15 cellular contexts compared by ENCODE assay signal in genomic region chr17:78276098-78276497, GRCh38. TPM values are rescaled to one million over a fixed set of nuclear protein-coding genes. Genes with fewer than 3 reads are reported as not detected.
DNase-seq lines count a peak whose midpoint lies in the region; ATAC-seq and TF ChIP-seq lines count a peak whose summit lies in the region.
"Had no signal": no experiment of that assay in that cellular context is flagged by ENCODE, and none has a peak within 500 bp of the region (broad histone marks: within the 10 kb centered on the region; RNA-seq: fewer than 3 reads in every experiment).

No MANE protein-coding gene starts in this region.

- no peak for TF ChIP-seq CTCF in CD8-positive, alpha-beta T cell (IDR thresholded peaks at IDR 0.05)
- no peak for TF ChIP-seq CTCF in H9 (conservative IDR thresholded peaks at IDR 0.05)

- H2BK12ac ChIP-seq in H9 (ENCODE audit: insufficient read length, low read depth, low read length) = no peak overlapping the region

- H3K4me3 Mint-ChIP-seq in CD8-positive, alpha-beta T cell = no peak overlapping the region
- H3K4me3 Mint-ChIP-seq in T-helper 1 cell treated with Interleukin-12 subunit alpha and Interleukin-12 subunit beta and Interleukin-4 antibody, amounts not matched to agents 30 μg/mL and 1 μg/mL, for 36 hours = peak overlapping the region; percentile 23
- no peak overlapping the region for H3K4me3 Mint-ChIP-seq in H9
- H3K4me3 Mint-ChIP-seq: dendritic cell treated with granulocyte-macrophage colony-stimulating factor and Interleukin-4, amounts not matched to agents 40 ng/mL and 50 ng/mL, for 4 days had no signal

- H4K8ac ChIP-seq in H9 (replicated peaks; ENCODE audit: insufficient read length, low read depth, low read length) = no peak overlapping the region

- H3K56ac ChIP-seq in H9 (ENCODE audit: insufficient read length, low read depth, low read length) = no peak overlapping the region

- H3K23me2 ChIP-seq in H9 (ENCODE audit: insufficient read length, low read depth, low read length, poor library complexity, severe bottlenecking) = no peaks in the 10 kb centered on the region

- no peak overlapping the region for H3K18ac ChIP-seq in H9 (ENCODE audit: insufficient read length, low read depth, low read length)

- ATAC-seq in CD8-positive, alpha-beta T cell = no peak
- ATAC-seq in GM18867 (IDR thresholded peaks at IDR 0.05; ENCODE audit: unreplicated experiment) (peak; percentile 54), HG02852 (IDR thresholded peaks at IDR 0.05; ENCODE audit: unreplicated experiment) (peak; percentile 58)

- H3K4me1 Mint-ChIP-seq in CD8-positive, alpha-beta T cell (ENCODE audit: low read depth) = peaks cover 27% of the 10 kb centered on the region
- peaks cover 46% of the 10 kb centered on the region for H3K4me1 Mint-ChIP-seq in T-helper 1 cell treated with Interleukin-12 subunit alpha and Interleukin-12 subunit beta and Interleukin-4 antibody, amounts not matched to agents 30 μg/mL and 1 μg/mL, for 36 hours (ENCODE audit: low read depth)
- H3K4me1 Mint-ChIP-seq in H9 = peaks cover 24 to 50% of the 10 kb centered on the region in 2 experiments

- H4K20me1 ChIP-seq in H9 (ENCODE audit: control insufficient read depth, insufficient read depth, insufficient read length) = no peaks in the 10 kb centered on the region

- H2BK5ac ChIP-seq in H9 (ENCODE audit: insufficient read length, low read length) = no peak overlapping the region

- POLR2A ChIA-PET in CD8-positive, alpha-beta T cell (lab: Charles Lee) = interaction anchor here (0.6 kb wide), 1 partner anchor 104 kb away, joined by 5 read pairs; no protein-coding TSS in a partner anchor

- no peak overlapping the region for H3T11ph ChIP-seq in H9 (ENCODE audit: low read length)

- H3K9ac ChIP-seq in H9 (ENCODE audit: extremely low read depth, insufficient read length, low read length) = no peak overlapping the region

- H3K36me3 Mint-ChIP-seq in CD8-positive, alpha-beta T cell = no peaks in the 10 kb centered on the region
- peaks cover 12% of the 10 kb centered on the region for H3K36me3 Mint-ChIP-seq in T-helper 1 cell treated with Interleukin-12 subunit alpha and Interleukin-12 subunit beta and Interleukin-4 antibody, amounts not matched to agents 30 μg/mL and 1 μg/mL, for 36 hours (ENCODE audit: low read depth)
- no peaks in the 10 kb centered on the region for H3K36me3 Mint-ChIP-seq in H9 (ENCODE audit: insufficient read depth in 1 of 3, low read depth in 3 of 3)

- H2BK15ac ChIP-seq in H9 (ENCODE audit: low read depth, low read length) = no peak overlapping the region

- H2AK5ac ChIP-seq in H9 (ENCODE audit: insufficient read length, low read length) = no peak overlapping the region

- no peak overlapping the region for H3K23ac ChIP-seq in H9 (ENCODE audit: insufficient read length, low read depth, low read length)

- H3K4me1 ChIP-seq in CD8-positive, alpha-beta T cell (ENCODE audit: insufficient read depth, low read length) = peaks cover 28% of the 10 kb centered on the region
- H3K4me1 ChIP-seq in H9 (ENCODE audit: insufficient read depth, low read length) = no peaks in the 10 kb centered on the region; the same call in 1 of the 2 replicates

- H3K4ac ChIP-seq in H9 (ENCODE audit: low read depth, low read length) = no peak overlapping the region

- intact Hi-C loops in CD8-positive, alpha-beta T cell (cut with DNase I, micrococcal nuclease) = no loop called here

- no peak overlapping the region for H4K91ac ChIP-seq in H9 (ENCODE audit: insufficient read length, low read depth, low read length)

- H3K36me3 ChIP-seq in CD8-positive, alpha-beta T cell (ENCODE audit: insufficient read depth, low read length) = no peaks in the 10 kb centered on the region
- H3K36me3 ChIP-seq: stomach had no signal

- H3K9me3 ChIP-seq in CD8-positive, alpha-beta T cell (ENCODE audit: low read length) = no peaks in the 10 kb centered on the region
- H3K9me3 ChIP-seq in H9 (ENCODE audit: control insufficient read depth, low read depth, low read length) = no peaks in the 10 kb centered on the region
- H3K9me3 ChIP-seq: stomach had no signal

- H3K9me3 Mint-ChIP-seq in CD8-positive, alpha-beta T cell = no peaks in the 10 kb centered on the region
- H3K9me3 Mint-ChIP-seq in T-helper 1 cell treated with Interleukin-12 subunit alpha and Interleukin-12 subunit beta and Interleukin-4 antibody, amounts not matched to agents 30 μg/mL and 1 μg/mL, for 36 hours = peaks cover 3% of the 10 kb centered on the region
- H3K9me3 Mint-ChIP-seq in H9 = peaks cover 0 to 4% of the 10 kb centered on the region in 2 experiments; a peak in 2 of 5 replicates
- H3K9me3 Mint-ChIP-seq: dendritic cell treated with granulocyte-macrophage colony-stimulating factor and Interleukin-4, amounts not matched to agents 40 ng/mL and 50 ng/mL, for 4 days had no signal

- no peak overlapping the region for H2BK20ac ChIP-seq in H9 (ENCODE audit: low read depth, low read length, poor library complexity, severe bottlenecking)

- H3K4me2 ChIP-seq in H9 (ENCODE audit: insufficient read depth, insufficient read length, low read length) = no peak overlapping the region

- H2BK120ac ChIP-seq in H9 (ENCODE audit: low read depth, low read length, poor library complexity, severe bottlenecking) = no peak overlapping the region

- H3K79me2 ChIP-seq in H9 (ENCODE audit: insufficient read depth, low read length) = no peaks in the 10 kb centered on the region

- H3K27me3 Mint-ChIP-seq in CD8-positive, alpha-beta T cell (ENCODE audit: low read depth) = no peaks in the 10 kb centered on the region
- H3K27me3 Mint-ChIP-seq in T-helper 1 cell treated with Interleukin-12 subunit alpha and Interleukin-12 subunit beta and Interleukin-4 antibody, amounts not matched to agents 30 μg/mL and 1 μg/mL, for 36 hours (ENCODE audit: low read depth) = no peaks in the 10 kb centered on the region
- H3K27me3 Mint-ChIP-seq in H9 (ENCODE audit: low read depth) = peaks cover 6% of the 10 kb centered on the region

- H3K27ac Mint-ChIP-seq in CD8-positive, alpha-beta T cell = peak overlapping the region; percentile 65
- H3K27ac Mint-ChIP-seq in T-helper 1 cell treated with Interleukin-12 subunit alpha and Interleukin-12 subunit beta and Interleukin-4 antibody, amounts not matched to agents 30 μg/mL and 1 μg/mL, for 36 hours = peak overlapping the region; percentile 82
- no peak overlapping the region for H3K27ac Mint-ChIP-seq in H9

- H4K5ac ChIP-seq in H9 (ENCODE audit: insufficient read length, low read depth, low read length) = no peak overlapping the region

- H3K27me3 ChIP-seq in CD8-positive, alpha-beta T cell (ENCODE audit: insufficient read depth, low read length) = peaks cover 3% of the 10 kb centered on the region
- no peaks in the 10 kb centered on the region for H3K27me3 ChIP-seq in H9 (ENCODE audit: insufficient read depth, low read length)

- H3K79me1 ChIP-seq in H9 (ENCODE audit: insufficient read depth, low read depth, low read length, poor library complexity, severe bottlenecking) = no peaks in the 10 kb centered on the region

- H3K27ac ChIP-seq in CD8-positive, alpha-beta T cell (ENCODE audit: low read depth, low read length) = no peak overlapping the region
- no peak overlapping the region for H3K27ac ChIP-seq in H9 (ENCODE audit: insufficient read length, low read depth, low read length)
- H3K27ac ChIP-seq: stomach had no signal

- no CpG with 5 or more reads among the region's 7 CpGs for WGBS in H9 (ENCODE audit: extremely low coverage, insufficient read length, low lambda C conversion rate)

- no peak overlapping the region for H3K14ac ChIP-seq in H9 (ENCODE audit: insufficient read depth, low read length)

- no peak overlapping the region for H2AFZ ChIP-seq in H9 (ENCODE audit: low read length)

- CTCF ChIA-PET in CD8-positive, alpha-beta T cell (lab: Charles Lee) = interaction anchor here (1.0 to 1.4 kb wide), 2 partner anchors 24 to 25 kb away, joined by 3 read pairs; no protein-coding TSS in a partner anchor

- no peak for DNase-seq in CD8-positive, alpha-beta T cell
- no peak for DNase-seq in H9
- no peak for DNase-seq in NCI-H2029 treated with DMSO at 0.1 percent for 48 hours (lab: John Stamatoyannopoulos, UW)
- no peak for DNase-seq in NCI-H1436 treated with DMSO at 0.1 percent for 48 hours (lab: John Stamatoyannopoulos, UW)
- DNase-seq in SHP77 (lab: John Stamatoyannopoulos, UW) = no peak
- DNase-seq: anterior cingulate cortex, NCI-H1417 treated with DMSO at 0.1 percent for 48 hours, NCI-H526, stomach had no signal

- H3K4me3 ChIP-seq in CD8-positive, alpha-beta T cell (ENCODE audit: low read depth, low read length) = no peak overlapping the region
- H3K4me3 ChIP-seq: stomach had no signal

RNA-seq across cellular contexts. Expression of gene TMEM235, which starts 44.7 kb away (rescaled TPM):
- not detected for total RNA-seq in CD8-positive, alpha-beta T cell
- total RNA-seq in H9 (2021) = 0.13 and 0.28 TPM in 2 replicates
- total RNA-seq: activated CD8-positive, alpha-beta memory T cell treated with anti-CD3 and anti-CD28 coated beads for 36 hours; liver; stomach had no signal

Comparison
In these comparisons a context has a peak if more than half of its experiments do, and no peak if none do; other contexts are left out.
1. H3K27ac Mint-ChIP-seq: peak in CD8-positive, alpha-beta T cell (single experiment) and T-helper 1 cell treated with Interleukin-12 subunit alpha and Interleukin-12 subunit beta and Interleukin-4 antibody, amounts not matched to agents 30 μg/mL and 1 μg/mL, for 36 hours (single experiment); none in H9 (0 of 3).